In the genomic region with DNA sequence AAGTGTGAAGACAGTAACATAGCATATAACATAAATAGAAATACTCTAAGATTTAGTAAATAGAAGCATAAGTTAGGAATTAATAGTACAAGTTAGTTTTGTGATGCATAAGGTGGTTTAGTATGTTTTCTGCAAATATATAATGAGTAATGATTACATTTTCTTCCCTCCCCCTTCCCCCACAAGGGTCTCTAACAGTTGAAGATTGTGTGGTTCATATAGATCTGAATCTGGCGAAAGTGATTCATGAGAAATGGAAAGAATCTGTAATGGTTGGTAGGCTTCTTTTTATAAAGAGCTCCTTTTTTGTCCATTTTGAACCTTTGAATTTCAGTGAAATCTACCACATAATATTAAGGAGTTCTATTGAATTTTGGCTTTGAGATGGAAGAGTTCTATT, we compare ENCODE assay signal across 11 cellular contexts.
"Had no signal": no experiment of that assay in that cellular context is flagged by ENCODE, and none has a peak within 500 bp of the region (broad histone marks: within the 10 kb centered on the region; RNA-seq: fewer than 3 reads in every experiment).

No MANE protein-coding gene starts in this region.

- H3K4me3 ChIP-seq: dorsolateral prefrontal cortex, neural progenitor cell, ovary, thyroid gland had no signal

- H3K27ac Mint-ChIP-seq: neural progenitor cell had no signal

- H3K27ac ChIP-seq: dorsolateral prefrontal cortex, neural progenitor cell, ovary, thyroid gland had no signal

- H3K36me3 ChIP-seq: ovary, thyroid gland had no signal

- H3K9me3 Mint-ChIP-seq: neural progenitor cell had no signal

- DNase-seq: activated CD8-positive, alpha-beta memory T cell treated with anti-CD3 and anti-CD28 coated beads for 24 hours; activated naive CD4-positive, alpha-beta T cell treated with anti-CD3 and anti-CD28 coated beads, Interleukin-2, amount 50 U/mL, for 16 hours; anterior cingulate cortex; dorsolateral prefrontal cortex; hypothalamus; kidney glomerular epithelial cell; ovary; stimulated activated CD4-positive, alpha-beta T cell treated with anti-CD3 and anti-CD28 coated beads, Interleukin-4, amount 100 ng/mL, for 1 hour; stimulated activated CD8-positive, alpha-beta memory T cell treated with anti-CD3 and anti-CD28 coated beads, Interleukin-4, amount 100 ng/mL, for 48 hours; thyroid gland had no signal

- H3K27me3 ChIP-seq: dorsolateral prefrontal cortex, neural progenitor cell, ovary, thyroid gland had no signal

- H3K4me1 ChIP-seq: neural progenitor cell, thyroid gland had no signal

- H3K9me3 ChIP-seq: ovary, thyroid gland had no signal

- H3K4me3 Mint-ChIP-seq: neural progenitor cell had no signal
